2 cellular contexts compared by ENCODE assay signal in genomic region chr19:45404557-45405434, GRCh38.
TF ChIP-seq lines count a peak whose summit lies in the region.

TSS of gene PPP1R13L (minus strand) at chr19:45405069. CDS start at chr19:45398318, 6,751 bp downstream.

TF ChIP-seq in IMR-90, 13 proteins besides CTCF, POLR2A, EP300 and RAD21:
- TF ChIP-seq RFX5 (IDR thresholded peaks at IDR 0.05; ENCODE audit: low read depth, low read length) (no peak), FOS (IDR thresholded peaks at IDR 0.05; ENCODE audit: low read depth, low read length) (no peak), CHD1 (IDR thresholded peaks at IDR 0.05; ENCODE audit: low read depth, low read length) (no peak), NFE2L2 (IDR thresholded peaks at IDR 0.05; ENCODE audit: low read depth, low read length) (no peak), ELK1 (IDR thresholded peaks at IDR 0.05; ENCODE audit: borderline replicate concordance, low read depth, low read length) (no peak), SMC3 (IDR thresholded peaks at IDR 0.05; ENCODE audit: low read depth, low read length) (no peak), MAFK (IDR thresholded peaks at IDR 0.05; ENCODE audit: low read depth, low read length) (no peak), CEBPB (IDR thresholded peaks at IDR 0.05; ENCODE audit: low read depth, low read length) (no peak), USF2 (IDR thresholded peaks at IDR 0.05; ENCODE audit: low read depth, low read length) (no peak), MAZ (IDR thresholded peaks at IDR 0.05; ENCODE audit: borderline replicate concordance, low read depth, low read length) (no peak), BHLHE40 (IDR thresholded peaks at IDR 0.05; ENCODE audit: low read depth, low read length) (no peak), RCOR1 (IDR thresholded peaks at IDR 0.05; ENCODE audit: insufficient replicate concordance, low read length) (no peak), MXI1 (IDR thresholded peaks at IDR 0.05; ENCODE audit: borderline replicate concordance, low read depth, low read length) (no peak)

TF ChIP-seq in K562, 482 proteins besides CTCF, POLR2A, EP300 and RAD21 (continues in another document):
- TF ChIP-seq TEAD2 (tag; IDR thresholded peaks at IDR 0.05) (no peak), E2F5 (CRISPR knock-in tag; IDR thresholded peaks at IDR 0.05) (no peak), ZEB2 (IDR thresholded peaks at IDR 0.05) (no peak), SMARCA5 (IDR thresholded peaks at IDR 0.05) (peak; percentile 97), FOS (IDR thresholded peaks at IDR 0.05; ENCODE audit: extremely low read depth, insufficient read length) (no peak), SREBF1 (IDR thresholded peaks at IDR 0.05; ENCODE audit: borderline replicate concordance, low read depth, low read length) (no peak), ZNF695 (CRISPR knock-in tag; IDR thresholded peaks at IDR 0.05) (no peak), PREB (CRISPR knock-in tag; IDR thresholded peaks at IDR 0.05) (no peak), CLOCK (CRISPR knock-in tag; IDR thresholded peaks at IDR 0.05; ENCODE audit: borderline replicate concordance) (no peak), KDM2B (CRISPR knock-in tag; IDR thresholded peaks at IDR 0.05) (no peak), FOXA3 (CRISPR knock-in tag; conservative IDR thresholded peaks at IDR 0.05 in 1 of 2, IDR thresholded peaks at IDR 0.05 in 1 of 2) (no peak), MTA3 (IDR thresholded peaks at IDR 0.05; ENCODE audit: borderline replicate concordance) (peak; percentile 28; the same call in 1 of the 2 replicates), ZNF316 (IDR thresholded peaks at IDR 0.05) (no peak), MXI1 (IDR thresholded peaks at IDR 0.05; ENCODE audit: low read depth, low read length) (no peak), XRCC5 (IDR thresholded peaks at IDR 0.05; ENCODE audit: low read depth, low read length) (peak; percentile 73), ZC3H4 (CRISPR knock-in tag; IDR thresholded peaks at IDR 0.05; ENCODE audit: borderline replicate concordance) (no peak), ZNF140 (CRISPR knock-in tag; IDR thresholded peaks at IDR 0.05) (no peak), ZSCAN29 (IDR thresholded peaks at IDR 0.05) (no peak), SIX5 (IDR thresholded peaks at IDR 0.05; ENCODE audit: borderline replicate concordance in 1 of 2, insufficient read depth in 1 of 2, low read depth in 1 of 2, low read length in 2 of 2) (peak; percentile 29 to 46; a peak in 2 of 4 replicates), ZNF12 (CRISPR knock-in tag; IDR thresholded peaks at IDR 0.05) (0 out of 2 replicates have a peak, but pooled peaks have one; percentile 30), CHD1 (IDR thresholded peaks at IDR 0.05; ENCODE audit: low read length) (no peak), HMBOX1 (IDR thresholded peaks at IDR 0.05) (no peak), ZNF354B (CRISPR knock-in tag; IDR thresholded peaks at IDR 0.05) (no peak), TARDBP (IDR thresholded peaks at IDR 0.05) (no peak), MAFK (IDR thresholded peaks at IDR 0.05; ENCODE audit: low read length) (no peak), ZNF24 (IDR thresholded peaks at IDR 0.05) (no peak), GABPB1 (CRISPR knock-in tag; IDR thresholded peaks at IDR 0.05) (peak; percentile 45; the same call in 1 of the 2 replicates), KAT8 (IDR thresholded peaks at IDR 0.05; ENCODE audit: low read depth) (no peak), NBN (IDR thresholded peaks at IDR 0.05; ENCODE audit: low read depth) (peak; percentile 68; the same call in 1 of the 2 replicates), RFX1 (IDR thresholded peaks at IDR 0.05) (no peak), HNRNPUL1 (IDR thresholded peaks at IDR 0.05; ENCODE audit: low read length) (no peak), ZNF175 (CRISPR knock-in tag; IDR thresholded peaks at IDR 0.05; ENCODE audit: low read depth) (no peak), RBM17 (IDR thresholded peaks at IDR 0.05; ENCODE audit: borderline replicate concordance, low read depth, low read length) (no peak), TAL1 (IDR thresholded peaks at IDR 0.05) (no peak; the same call in 1 of the 2 replicates), PTBP1 (IDR thresholded peaks at IDR 0.05; ENCODE audit: low read depth, low read length) (peak; percentile 76; the same call in 1 of the 2 replicates), RBM22 (IDR thresholded peaks at IDR 0.05; ENCODE audit: low read depth, low read length, poor library complexity, severe bottlenecking) (no peak), ZFP36 (IDR thresholded peaks at IDR 0.05; ENCODE audit: low read depth, low read length, partially characterized antibody) (no peak), KLF13 (tag; IDR thresholded peaks at IDR 0.05; ENCODE audit: borderline replicate concordance, low read depth) (peak; percentile 66; the same call in 1 of the 2 replicates), ZNF655 (CRISPR knock-in tag; IDR thresholded peaks at IDR 0.05) (no peak), TRIM25 (IDR thresholded peaks at IDR 0.05; ENCODE audit: borderline replicate concordance) (no peak), PCBP1 (IDR thresholded peaks at IDR 0.05; ENCODE audit: low read depth, low read length, poor library complexity, severe bottlenecking) (no peak), KDM4B (IDR thresholded peaks at IDR 0.05; ENCODE audit: borderline replicate concordance in 2 of 2, low read depth in 1 of 2) (peak in 1 of 2 experiments; percentile 70; a peak in 2 of 4 replicates), PURB (CRISPR knock-in tag; IDR thresholded peaks at IDR 0.05; ENCODE audit: low read depth) (no peak), TAF9B (IDR thresholded peaks at IDR 0.05; ENCODE audit: partially characterized antibody) (no peak), MTA1 (IDR thresholded peaks at IDR 0.05; ENCODE audit: borderline replicate concordance) (0 out of 2 replicates have a peak, but pooled peaks have one; percentile 22), ATF7 (IDR thresholded peaks at IDR 0.05) (peak; percentile 31), ZFP91 (CRISPR knock-in tag; IDR thresholded peaks at IDR 0.05) (no peak), SAP30 (IDR thresholded peaks at IDR 0.05; ENCODE audit: borderline replicate concordance, insufficient read depth, low read depth, low read length, poor library complexity, severe bottlenecking) (peak; percentile 60), PKNOX1 (IDR thresholded peaks at IDR 0.05) (no peak), ADNP (tag; IDR thresholded peaks at IDR 0.05) (peak; percentile 94), TBL1XR1 (IDR thresholded peaks at IDR 0.05; ENCODE audit: low read length in 2 of 2) (no peak), ZSCAN32 (CRISPR knock-in tag; IDR thresholded peaks at IDR 0.05) (no peak), SAFB (IDR thresholded peaks at IDR 0.05; ENCODE audit: borderline replicate concordance, low read depth, low read length) (no peak), GABPA (tag; conservative IDR thresholded peaks at IDR 0.05; ENCODE audit: low read depth) (peak; percentile 50), FOXJ2 (tag; IDR thresholded peaks at IDR 0.05) (no peak; the same call in 1 of the 2 replicates), PHF21A (IDR thresholded peaks at IDR 0.05; ENCODE audit: borderline replicate concordance, low read depth) (0 out of 2 replicates have a peak, but pooled peaks have one; percentile 62), ZNF583 (CRISPR knock-in tag; IDR thresholded peaks at IDR 0.05) (no peak), HDAC3 (IDR thresholded peaks at IDR 0.05; ENCODE audit: borderline replicate concordance, partially characterized antibody) (no peak), MEF2D (tag; conservative IDR thresholded peaks at IDR 0.05; ENCODE audit: low read depth) (0 out of 2 replicates have a peak, but pooled peaks have one; percentile 14), ZNF184 (CRISPR knock-in tag; IDR thresholded peaks at IDR 0.05) (no peak), TEAD4 (IDR thresholded peaks at IDR 0.05; ENCODE audit: low read length) (no peak), TEAD4 (CRISPR knock-in tag; IDR thresholded peaks at IDR 0.05; ENCODE audit: borderline replicate concordance) (0 out of 2 replicates have a peak, but pooled peaks have one; percentile 39), L3MBTL2 (IDR thresholded peaks at IDR 0.05) (no peak)
